20 cellular contexts compared by ENCODE assay signal in genomic region chr14:60178820-60179219, GRCh38. TPM values are rescaled to one million over a fixed set of nuclear protein-coding genes. Genes with fewer than 3 reads are reported as not detected.
DNase-seq lines count a peak whose midpoint lies in the region; ATAC-seq, FAIRE-seq and TF ChIP-seq lines count a peak whose summit lies in the region.
"Had no signal": no experiment of that assay in that cellular context is flagged by ENCODE, and none has a peak within 500 bp of the region (broad histone marks: within the 10 kb centered on the region; RNA-seq: fewer than 3 reads in every experiment).

No MANE protein-coding gene starts in this region.

- H3K4me1 Mint-ChIP-seq in HFFc6 (ENCODE audit: low read depth) = peaks cover 37% of the 10 kb centered on the region
- peaks cover 17% of the 10 kb centered on the region for H3K4me1 Mint-ChIP-seq in activated naive CD8-positive, alpha-beta T cell treated with anti-CD3 and anti-CD28 coated beads for 36 hours
- H3K4me1 Mint-ChIP-seq in activated naive CD4-positive, alpha-beta T cell treated with anti-CD3 and anti-CD28 coated beads, Interleukin-2, amount 10 ng/mL, durations not matched to agents 7 days and 5 days = peaks cover 7% of the 10 kb centered on the region

- CTCF ChIA-PET in activated naive CD4-positive, alpha-beta T cell treated with anti-CD3 and anti-CD28 coated beads, Interleukin-2, amount 10 ng/mL, durations not matched to agents 7 days and 5 days (lab: Charles Lee) = interaction anchor here (1.0 kb wide), 1 partner anchor 214 kb away, joined by 4 read pairs; no protein-coding TSS in a partner anchor

- 92 to 96% methylated on average over 1 of the region's 1 CpG for WGBS in pancreas, 2 donors

- DNase-seq in HFFc6 (no peak), epithelial cell of prostate (ENCODE audit: low read depth, low spot score) (no peak), pancreas (no peak), T-helper 9 cell (no peak)
- no peak for DNase-seq in activated naive CD8-positive, alpha-beta T cell treated with anti-CD3 and anti-CD28 coated beads for 36 hours
- no peak for DNase-seq in activated naive CD4-positive, alpha-beta T cell treated with anti-CD3 and anti-CD28 coated beads, Interleukin-2, amount 10 ng/mL, durations not matched to agents 7 days and 5 days
- DNase-seq in activated CD8-positive, alpha-beta memory T cell treated with anti-CD3 and anti-CD28 coated beads, Interleukin-2, amount 50 U/mL, for 48 hours = no peak
- DNase-seq: BE2C, DMS53, H9, MM.1S, NCI-H1092, NCI-H1436, NCI-H187 treated with DMSO at 0.1 percent for 48 hours, NCI-H510A treated with DMSO at 0.1 percent for 48 hours, NCI-H748 treated with DMSO at 0.1 percent for 48 hours, SIG-M5, SK-N-SH had no signal

- H3K36me3 Mint-ChIP-seq in HFFc6 (ENCODE audit: low read depth) = no peaks in the 10 kb centered on the region
- no peaks in the 10 kb centered on the region for H3K36me3 Mint-ChIP-seq in activated naive CD8-positive, alpha-beta T cell treated with anti-CD3 and anti-CD28 coated beads for 36 hours
- no peaks in the 10 kb centered on the region for H3K36me3 Mint-ChIP-seq in activated naive CD4-positive, alpha-beta T cell treated with anti-CD3 and anti-CD28 coated beads, Interleukin-2, amount 10 ng/mL, durations not matched to agents 7 days and 5 days

- no peaks in the 10 kb centered on the region for H3K27me3 ChIP-seq in pancreas
- H3K27me3 ChIP-seq: BE2C had no signal

- H3K27ac Mint-ChIP-seq in HFFc6 = peak overlapping the region; percentile 67; the same call in 1 of the 2 replicates
- H3K27ac Mint-ChIP-seq in activated naive CD8-positive, alpha-beta T cell treated with anti-CD3 and anti-CD28 coated beads for 36 hours = no peak overlapping the region
- H3K27ac Mint-ChIP-seq in activated naive CD4-positive, alpha-beta T cell treated with anti-CD3 and anti-CD28 coated beads, Interleukin-2, amount 10 ng/mL, durations not matched to agents 7 days and 5 days = no peak overlapping the region
- H3K27ac Mint-ChIP-seq: H9 had no signal

- no peak for TF ChIP-seq CTCF in HFFc6 (IDR thresholded peaks at IDR 0.05)
- no peak for TF ChIP-seq CTCF in pancreas (IDR thresholded peaks at IDR 0.05)

- FAIRE-seq in A204.1 (lab: Jason Lieb, UNC) (peak; percentile 53), pancreas (lab: Jason Lieb, UNC) (peak; percentile 81)

- H3K27ac ChIP-seq in epithelial cell of prostate (peak overlapping the region; percentile 73), pancreas (no peak overlapping the region)
- H3K27ac ChIP-seq: RWPE1 had no signal

- no peak for ATAC-seq in pancreas

- no peak overlapping the region for H3K4me3 Mint-ChIP-seq in HFFc6
- no peak overlapping the region for H3K4me3 Mint-ChIP-seq in activated naive CD8-positive, alpha-beta T cell treated with anti-CD3 and anti-CD28 coated beads for 36 hours
- H3K4me3 Mint-ChIP-seq in activated naive CD4-positive, alpha-beta T cell treated with anti-CD3 and anti-CD28 coated beads, Interleukin-2, amount 10 ng/mL, durations not matched to agents 7 days and 5 days = no peak overlapping the region
- H3K4me3 Mint-ChIP-seq: H9 had no signal

- no peak overlapping the region for H3K4me3 ChIP-seq in pancreas

- H3K36me3 ChIP-seq in pancreas = no peaks in the 10 kb centered on the region
- H3K36me3 ChIP-seq: BE2C had no signal

- no peaks in the 10 kb centered on the region for H3K9me3 ChIP-seq in pancreas
- H3K9me3 ChIP-seq: BE2C, SK-N-SH had no signal

- H3K27me3 Mint-ChIP-seq in HFFc6 (ENCODE audit: insufficient read depth) = no peaks in the 10 kb centered on the region; the same call in none of the 2 replicates
- no peaks in the 10 kb centered on the region for H3K27me3 Mint-ChIP-seq in activated naive CD8-positive, alpha-beta T cell treated with anti-CD3 and anti-CD28 coated beads for 36 hours
- no peaks in the 10 kb centered on the region for H3K27me3 Mint-ChIP-seq in activated naive CD4-positive, alpha-beta T cell treated with anti-CD3 and anti-CD28 coated beads, Interleukin-2, amount 10 ng/mL, durations not matched to agents 7 days and 5 days

- H3K9me3 Mint-ChIP-seq in HFFc6 = no peaks in the 10 kb centered on the region
- peaks cover 5% of the 10 kb centered on the region for H3K9me3 Mint-ChIP-seq in activated naive CD8-positive, alpha-beta T cell treated with anti-CD3 and anti-CD28 coated beads for 36 hours
- H3K9me3 Mint-ChIP-seq in activated naive CD4-positive, alpha-beta T cell treated with anti-CD3 and anti-CD28 coated beads, Interleukin-2, amount 10 ng/mL, durations not matched to agents 7 days and 5 days = no peaks in the 10 kb centered on the region

- intact Hi-C loops in pancreas (cut with DNase I) = no loop called here

- H3K4me1 ChIP-seq in pancreas = no peaks in the 10 kb centered on the region
- H3K4me1 ChIP-seq: BE2C had no signal

RNA-seq across cellular contexts. Expression of gene DHRS7, which starts 13.6 kb away (rescaled TPM):
- 10 to 100 TPM; 50.0 to 75.0 (median 54.1) TPM for total RNA-seq in HFFc6 (2021; fragmentation: NEBNext Ultra II Directional; extraction: Animal tissue kit (Norgen Biotek cat#: 25700))
- 10 to 100 TPM; 29.4 to 65.4 (median 37.9) TPM for total RNA-seq in pancreas
- polyA plus RNA-seq in pancreas = 10 to 100 TPM; 31.6 to 52.4 TPM
- 10 to 100 TPM; 61.1 to 63.8 TPM for total RNA-seq in activated naive CD8-positive, alpha-beta T cell treated with anti-CD3 and anti-CD28 coated beads for 36 hours
